ENCODE assay signal across 1 cellular context in the genomic region with DNA sequence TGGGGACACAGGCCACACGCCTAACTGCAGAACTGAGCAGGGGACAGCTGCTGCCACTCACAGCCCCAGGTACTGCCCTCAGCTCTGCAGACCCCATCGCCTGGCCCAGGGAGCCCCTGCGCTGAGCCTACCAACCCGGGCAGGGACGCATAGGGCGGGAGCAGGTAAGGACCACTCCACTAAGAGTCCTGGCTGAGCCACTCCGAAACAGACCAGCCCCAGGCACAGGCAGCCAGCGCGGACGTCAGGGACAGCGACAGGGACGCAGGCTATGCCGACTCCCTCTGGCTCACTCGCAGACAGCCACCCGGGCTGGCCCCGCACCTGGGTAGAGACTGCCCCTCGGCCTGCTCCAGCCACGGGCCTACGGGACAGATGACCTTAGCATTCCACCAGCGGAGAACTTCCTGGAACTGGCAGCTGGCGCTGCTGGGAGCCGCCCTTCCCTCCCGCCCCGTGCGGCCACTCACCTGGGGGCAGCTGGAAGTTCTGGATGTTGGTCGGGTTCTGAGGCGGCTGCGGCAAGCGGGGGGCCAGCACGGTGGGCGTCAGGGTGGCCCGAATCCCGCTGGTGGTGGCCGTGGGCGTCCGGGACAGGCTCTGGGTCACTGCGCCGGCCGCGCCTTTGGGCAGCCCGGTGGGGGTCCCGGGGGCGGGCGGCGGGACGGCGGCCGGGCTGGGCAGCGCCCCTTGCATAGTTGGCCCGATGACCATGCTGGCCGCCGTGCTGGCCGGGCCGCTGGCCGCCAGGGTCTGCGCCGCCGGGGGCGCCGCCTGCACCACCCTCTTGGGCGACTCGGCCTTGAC.
TF ChIP-seq lines count a peak whose summit lies in the region.

No MANE protein-coding gene starts in this region.

TF ChIP-seq in HepG2, 621 proteins besides CTCF, POLR2A, EP300 and RAD21 (continues in another document):
- TF ChIP-seq U2AF1 (optimal IDR thresholded peaks at IDR 0.05; ENCODE audit: low read depth, low read length) (peak; percentile 49), MYNN (CRISPR knock-in tag; IDR thresholded peaks at IDR 0.05; ENCODE audit: low read depth) (peak; percentile 92), GLI4 (CRISPR knock-in tag; IDR thresholded peaks at IDR 0.05; ENCODE audit: borderline replicate concordance) (0 out of 2 replicates have a peak, but pooled peaks have one; percentile 81), ZNF260 (CRISPR knock-in tag; IDR thresholded peaks at IDR 0.05; ENCODE audit: borderline replicate concordance, low read depth) (no peak), MTA3 (CRISPR knock-in tag; IDR thresholded peaks at IDR 0.05) (no peak; the same call in 1 of the 2 replicates), CEBPB (IDR thresholded peaks at IDR 0.05; ENCODE audit: borderline replicate concordance, low read depth, low read length) (no peak), REPIN1 (CRISPR knock-in tag; IDR thresholded peaks at IDR 0.05; ENCODE audit: borderline replicate concordance, low read depth) (peak; percentile 69; the same call in 1 of the 2 replicates), KAT8 (CRISPR knock-in tag; IDR thresholded peaks at IDR 0.05) (peak; percentile 50), ZNF678 (CRISPR knock-in tag; IDR thresholded peaks at IDR 0.05) (0 out of 2 replicates have a peak, but pooled peaks have one; percentile 30), ZNF101 (CRISPR knock-in tag; IDR thresholded peaks at IDR 0.05; ENCODE audit: borderline replicate concordance, low read depth) (no peak), MEIS1 (CRISPR knock-in tag; IDR thresholded peaks at IDR 0.05; ENCODE audit: borderline replicate concordance) (no peak), ZSCAN9 (CRISPR knock-in tag; IDR thresholded peaks at IDR 0.05; ENCODE audit: borderline replicate concordance) (peak; percentile 40; the same call in 1 of the 2 replicates), ZNF20 (CRISPR knock-in tag; IDR thresholded peaks at IDR 0.05) (no peak), RARG (CRISPR knock-in tag; IDR thresholded peaks at IDR 0.05; ENCODE audit: low read depth) (no peak), YY1 (IDR thresholded peaks at IDR 0.05; ENCODE audit: insufficient read depth, insufficient replicate concordance, low read depth, low read length) (peak; percentile 21), ATF1 (CRISPR knock-in tag; IDR thresholded peaks at IDR 0.05) (no peak), ZNF230 (CRISPR knock-in tag; IDR thresholded peaks at IDR 0.05) (no peak), CHD4 (IDR thresholded peaks at IDR 0.05; ENCODE audit: borderline replicate concordance, low read length) (no peak), ZKSCAN5 (CRISPR knock-in tag; IDR thresholded peaks at IDR 0.05) (peak; percentile 72; the same call in 1 of the 2 replicates), ZNF468 (CRISPR knock-in tag; IDR thresholded peaks at IDR 0.05) (0 out of 2 replicates have a peak, but pooled peaks have one; percentile 51), TP53 (CRISPR knock-in tag; conservative IDR thresholded peaks at IDR 0.05) (no peak), PHF5A (CRISPR knock-in tag; IDR thresholded peaks at IDR 0.05; ENCODE audit: low read depth, unreplicated experiment) (no peak), ZNF543 (CRISPR knock-in tag; IDR thresholded peaks at IDR 0.05) (no peak), NR3C1 (CRISPR knock-in tag; IDR thresholded peaks at IDR 0.05) (no peak), ZKSCAN8 (CRISPR knock-in tag; IDR thresholded peaks at IDR 0.05; ENCODE audit: borderline replicate concordance) (no peak), HDAC6 (IDR thresholded peaks at IDR 0.05; ENCODE audit: low read depth, low read length) (no peak), ZNF430 (CRISPR knock-in tag; IDR thresholded peaks at IDR 0.05) (no peak), ATAD3A (CRISPR knock-in tag; IDR thresholded peaks at IDR 0.05) (no peak), BCL6 (CRISPR knock-in tag; IDR thresholded peaks at IDR 0.05) (peak; percentile 60; the same call in 1 of the 2 replicates), ZNF432 (CRISPR knock-in tag; IDR thresholded peaks at IDR 0.05; ENCODE audit: borderline replicate concordance) (no peak), ZNF232 (CRISPR knock-in tag; IDR thresholded peaks at IDR 0.05; ENCODE audit: borderline replicate concordance) (peak; percentile 81; the same call in 1 of the 2 replicates), ZNF598 (CRISPR knock-in tag; IDR thresholded peaks at IDR 0.05; ENCODE audit: borderline replicate concordance) (peak; percentile 88; the same call in 1 of the 2 replicates), CAMTA2 (CRISPR knock-in tag; IDR thresholded peaks at IDR 0.05; ENCODE audit: borderline replicate concordance) (peak; percentile 78; the same call in 1 of the 2 replicates), FOXK2 (IDR thresholded peaks at IDR 0.05) (no peak), MLLT10 (CRISPR knock-in tag; IDR thresholded peaks at IDR 0.05) (no peak), ZNF713 (CRISPR knock-in tag; IDR thresholded peaks at IDR 0.05) (no peak), TBL1XR1 (IDR thresholded peaks at IDR 0.05; ENCODE audit: borderline replicate concordance, low read length, partially characterized antibody) (no peak)
- TF ChIP-seq, protein P1, sequence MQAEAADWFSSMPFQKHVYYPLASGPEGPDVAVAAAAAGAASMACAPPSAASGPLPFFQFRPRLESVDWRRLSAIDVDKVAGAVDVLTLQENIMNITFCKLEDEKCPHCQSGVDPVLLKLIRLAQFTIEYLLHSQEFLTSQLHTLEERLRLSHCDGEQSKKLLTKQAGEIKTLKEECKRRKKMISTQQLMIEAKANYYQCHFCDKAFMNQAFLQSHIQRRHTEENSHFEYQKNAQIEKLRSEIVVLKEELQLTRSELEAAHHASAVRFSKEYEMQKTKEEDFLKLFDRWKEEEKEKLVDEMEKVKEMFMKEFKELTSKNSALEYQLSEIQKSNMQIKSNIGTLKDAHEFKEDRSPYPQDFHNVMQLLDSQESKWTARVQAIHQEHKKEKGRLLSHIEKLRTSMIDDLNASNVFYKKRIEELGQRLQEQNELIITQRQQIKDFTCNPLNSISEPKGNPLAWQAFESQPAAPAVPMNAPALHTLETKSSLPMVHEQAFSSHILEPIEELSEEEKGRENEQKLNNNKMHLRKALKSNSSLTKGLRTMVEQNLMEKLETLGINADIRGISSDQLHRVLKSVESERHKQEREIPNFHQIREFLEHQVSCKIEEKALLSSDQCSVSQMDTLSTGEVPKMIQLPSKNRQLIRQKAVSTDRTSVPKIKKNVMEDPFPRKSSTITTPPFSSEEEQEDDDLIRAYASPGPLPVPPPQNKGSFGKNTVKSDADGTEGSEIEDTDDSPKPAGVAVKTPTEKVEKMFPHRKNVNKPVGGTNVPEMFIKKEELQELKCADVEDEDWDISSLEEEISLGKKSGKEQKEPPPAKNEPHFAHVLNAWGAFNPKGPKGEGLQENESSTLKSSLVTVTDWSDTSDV (CRISPR knock-in tag; IDR thresholded peaks at IDR 0.05) = no peak
- TF ChIP-seq, protein P2, sequence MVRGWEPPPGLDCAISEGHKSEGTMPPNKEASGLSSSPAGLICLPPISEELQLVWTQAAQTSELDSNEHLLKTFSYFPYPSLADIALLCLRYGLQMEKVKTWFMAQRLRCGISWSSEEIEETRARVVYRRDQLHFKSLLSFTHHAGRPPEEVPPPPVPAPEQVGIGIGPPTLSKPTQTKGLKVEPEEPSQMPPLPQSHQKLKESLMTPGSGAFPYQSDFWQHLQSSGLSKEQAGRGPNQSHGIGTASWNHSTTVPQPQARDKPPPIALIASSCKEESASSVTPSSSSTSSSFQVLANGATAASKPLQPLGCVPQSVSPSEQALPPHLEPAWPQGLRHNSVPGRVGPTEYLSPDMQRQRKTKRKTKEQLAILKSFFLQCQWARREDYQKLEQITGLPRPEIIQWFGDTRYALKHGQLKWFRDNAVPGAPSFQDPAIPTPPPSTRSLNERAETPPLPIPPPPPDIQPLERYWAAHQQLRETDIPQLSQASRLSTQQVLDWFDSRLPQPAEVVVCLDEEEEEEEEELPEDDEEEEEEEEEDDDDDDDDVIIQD (CRISPR knock-in tag; IDR thresholded peaks at IDR 0.05; ENCODE audit: low read depth) = no peak
- TF ChIP-seq, protein P3, sequence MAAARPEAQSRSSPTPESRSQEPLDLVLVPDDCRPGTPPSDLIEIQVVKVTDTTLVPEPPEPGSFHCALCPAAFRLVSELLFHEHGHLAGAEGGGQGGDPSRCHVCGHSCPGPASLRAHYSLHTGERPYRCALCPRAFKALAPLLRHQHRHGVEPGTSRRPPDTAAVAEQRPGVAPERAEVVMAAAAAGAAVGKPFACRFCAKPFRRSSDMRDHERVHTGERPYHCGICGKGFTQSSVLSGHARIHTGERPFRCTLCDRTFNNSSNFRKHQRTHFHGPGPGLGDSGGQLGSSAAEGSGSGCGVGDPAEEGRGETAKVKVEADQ (CRISPR knock-in tag; IDR thresholded peaks at IDR 0.05; ENCODE audit: borderline replicate concordance) = peak; percentile 75
- TF ChIP-seq, protein P4, sequence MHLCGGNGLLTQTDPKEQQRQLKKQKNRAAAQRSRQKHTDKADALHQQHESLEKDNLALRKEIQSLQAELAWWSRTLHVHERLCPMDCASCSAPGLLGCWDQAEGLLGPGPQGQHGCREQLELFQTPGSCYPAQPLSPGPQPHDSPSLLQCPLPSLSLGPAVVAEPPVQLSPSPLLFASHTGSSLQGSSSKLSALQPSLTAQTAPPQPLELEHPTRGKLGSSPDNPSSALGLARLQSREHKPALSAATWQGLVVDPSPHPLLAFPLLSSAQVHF (CRISPR knock-in tag; IDR thresholded peaks at IDR 0.05) = no peak
- TF ChIP-seq, protein P5, sequence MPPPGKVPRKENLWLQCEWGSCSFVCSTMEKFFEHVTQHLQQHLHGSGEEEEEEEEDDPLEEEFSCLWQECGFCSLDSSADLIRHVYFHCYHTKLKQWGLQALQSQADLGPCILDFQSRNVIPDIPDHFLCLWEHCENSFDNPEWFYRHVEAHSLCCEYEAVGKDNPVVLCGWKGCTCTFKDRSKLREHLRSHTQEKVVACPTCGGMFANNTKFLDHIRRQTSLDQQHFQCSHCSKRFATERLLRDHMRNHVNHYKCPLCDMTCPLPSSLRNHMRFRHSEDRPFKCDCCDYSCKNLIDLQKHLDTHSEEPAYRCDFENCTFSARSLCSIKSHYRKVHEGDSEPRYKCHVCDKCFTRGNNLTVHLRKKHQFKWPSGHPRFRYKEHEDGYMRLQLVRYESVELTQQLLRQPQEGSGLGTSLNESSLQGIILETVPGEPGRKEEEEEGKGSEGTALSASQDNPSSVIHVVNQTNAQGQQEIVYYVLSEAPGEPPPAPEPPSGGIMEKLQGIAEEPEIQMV (CRISPR knock-in tag; IDR thresholded peaks at IDR 0.05; ENCODE audit: low read depth) = 0 out of 2 replicates have a peak, but pooled peaks have one; percentile 15
- TF ChIP-seq, protein P6, sequence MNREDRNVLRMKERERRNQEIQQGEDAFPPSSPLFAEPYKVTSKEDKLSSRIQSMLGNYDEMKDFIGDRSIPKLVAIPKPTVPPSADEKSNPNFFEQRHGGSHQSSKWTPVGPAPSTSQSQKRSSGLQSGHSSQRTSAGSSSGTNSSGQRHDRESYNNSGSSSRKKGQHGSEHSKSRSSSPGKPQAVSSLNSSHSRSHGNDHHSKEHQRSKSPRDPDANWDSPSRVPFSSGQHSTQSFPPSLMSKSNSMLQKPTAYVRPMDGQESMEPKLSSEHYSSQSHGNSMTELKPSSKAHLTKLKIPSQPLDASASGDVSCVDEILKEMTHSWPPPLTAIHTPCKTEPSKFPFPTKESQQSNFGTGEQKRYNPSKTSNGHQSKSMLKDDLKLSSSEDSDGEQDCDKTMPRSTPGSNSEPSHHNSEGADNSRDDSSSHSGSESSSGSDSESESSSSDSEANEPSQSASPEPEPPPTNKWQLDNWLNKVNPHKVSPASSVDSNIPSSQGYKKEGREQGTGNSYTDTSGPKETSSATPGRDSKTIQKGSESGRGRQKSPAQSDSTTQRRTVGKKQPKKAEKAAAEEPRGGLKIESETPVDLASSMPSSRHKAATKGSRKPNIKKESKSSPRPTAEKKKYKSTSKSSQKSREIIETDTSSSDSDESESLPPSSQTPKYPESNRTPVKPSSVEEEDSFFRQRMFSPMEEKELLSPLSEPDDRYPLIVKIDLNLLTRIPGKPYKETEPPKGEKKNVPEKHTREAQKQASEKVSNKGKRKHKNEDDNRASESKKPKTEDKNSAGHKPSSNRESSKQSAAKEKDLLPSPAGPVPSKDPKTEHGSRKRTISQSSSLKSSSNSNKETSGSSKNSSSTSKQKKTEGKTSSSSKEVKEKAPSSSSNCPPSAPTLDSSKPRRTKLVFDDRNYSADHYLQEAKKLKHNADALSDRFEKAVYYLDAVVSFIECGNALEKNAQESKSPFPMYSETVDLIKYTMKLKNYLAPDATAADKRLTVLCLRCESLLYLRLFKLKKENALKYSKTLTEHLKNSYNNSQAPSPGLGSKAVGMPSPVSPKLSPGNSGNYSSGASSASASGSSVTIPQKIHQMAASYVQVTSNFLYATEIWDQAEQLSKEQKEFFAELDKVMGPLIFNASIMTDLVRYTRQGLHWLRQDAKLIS (CRISPR knock-in tag; IDR thresholded peaks at IDR 0.05) = 0 out of 2 replicates have a peak, but pooled peaks have one; percentile 76
- TF ChIP-seq, protein P7, sequence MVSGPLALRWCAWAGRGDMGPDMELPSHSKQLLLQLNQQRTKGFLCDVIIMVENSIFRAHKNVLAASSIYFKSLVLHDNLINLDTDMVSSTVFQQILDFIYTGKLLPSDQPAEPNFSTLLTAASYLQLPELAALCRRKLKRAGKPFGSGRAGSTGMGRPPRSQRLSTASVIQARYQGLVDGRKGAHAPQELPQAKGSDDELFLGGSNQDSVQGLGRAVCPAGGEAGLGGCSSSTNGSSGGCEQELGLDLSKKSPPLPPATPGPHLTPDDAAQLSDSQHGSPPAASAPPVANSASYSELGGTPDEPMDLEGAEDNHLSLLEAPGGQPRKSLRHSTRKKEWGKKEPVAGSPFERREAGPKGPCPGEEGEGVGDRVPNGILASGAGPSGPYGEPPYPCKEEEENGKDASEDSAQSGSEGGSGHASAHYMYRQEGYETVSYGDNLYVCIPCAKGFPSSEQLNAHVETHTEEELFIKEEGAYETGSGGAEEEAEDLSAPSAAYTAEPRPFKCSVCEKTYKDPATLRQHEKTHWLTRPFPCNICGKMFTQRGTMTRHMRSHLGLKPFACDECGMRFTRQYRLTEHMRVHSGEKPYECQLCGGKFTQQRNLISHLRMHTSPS (CRISPR knock-in tag; IDR thresholded peaks at IDR 0.05; ENCODE audit: low read depth) = no peak
- TF ChIP-seq, protein P8, sequence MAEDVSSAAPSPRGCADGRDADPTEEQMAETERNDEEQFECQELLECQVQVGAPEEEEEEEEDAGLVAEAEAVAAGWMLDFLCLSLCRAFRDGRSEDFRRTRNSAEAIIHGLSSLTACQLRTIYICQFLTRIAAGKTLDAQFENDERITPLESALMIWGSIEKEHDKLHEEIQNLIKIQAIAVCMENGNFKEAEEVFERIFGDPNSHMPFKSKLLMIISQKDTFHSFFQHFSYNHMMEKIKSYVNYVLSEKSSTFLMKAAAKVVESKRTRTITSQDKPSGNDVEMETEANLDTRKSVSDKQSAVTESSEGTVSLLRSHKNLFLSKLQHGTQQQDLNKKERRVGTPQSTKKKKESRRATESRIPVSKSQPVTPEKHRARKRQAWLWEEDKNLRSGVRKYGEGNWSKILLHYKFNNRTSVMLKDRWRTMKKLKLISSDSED (CRISPR knock-in tag; IDR thresholded peaks at IDR 0.05) = no peak
- TF ChIP-seq, protein P9, sequence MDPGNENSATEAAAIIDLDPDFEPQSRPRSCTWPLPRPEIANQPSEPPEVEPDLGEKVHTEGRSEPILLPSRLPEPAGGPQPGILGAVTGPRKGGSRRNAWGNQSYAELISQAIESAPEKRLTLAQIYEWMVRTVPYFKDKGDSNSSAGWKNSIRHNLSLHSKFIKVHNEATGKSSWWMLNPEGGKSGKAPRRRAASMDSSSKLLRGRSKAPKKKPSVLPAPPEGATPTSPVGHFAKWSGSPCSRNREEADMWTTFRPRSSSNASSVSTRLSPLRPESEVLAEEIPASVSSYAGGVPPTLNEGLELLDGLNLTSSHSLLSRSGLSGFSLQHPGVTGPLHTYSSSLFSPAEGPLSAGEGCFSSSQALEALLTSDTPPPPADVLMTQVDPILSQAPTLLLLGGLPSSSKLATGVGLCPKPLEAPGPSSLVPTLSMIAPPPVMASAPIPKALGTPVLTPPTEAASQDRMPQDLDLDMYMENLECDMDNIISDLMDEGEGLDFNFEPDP (CRISPR knock-in tag; conservative IDR thresholded peaks at IDR 0.05) = no peak
